Comparison of ENCODE assay signal across 9 cellular contexts in the genomic region with DNA sequence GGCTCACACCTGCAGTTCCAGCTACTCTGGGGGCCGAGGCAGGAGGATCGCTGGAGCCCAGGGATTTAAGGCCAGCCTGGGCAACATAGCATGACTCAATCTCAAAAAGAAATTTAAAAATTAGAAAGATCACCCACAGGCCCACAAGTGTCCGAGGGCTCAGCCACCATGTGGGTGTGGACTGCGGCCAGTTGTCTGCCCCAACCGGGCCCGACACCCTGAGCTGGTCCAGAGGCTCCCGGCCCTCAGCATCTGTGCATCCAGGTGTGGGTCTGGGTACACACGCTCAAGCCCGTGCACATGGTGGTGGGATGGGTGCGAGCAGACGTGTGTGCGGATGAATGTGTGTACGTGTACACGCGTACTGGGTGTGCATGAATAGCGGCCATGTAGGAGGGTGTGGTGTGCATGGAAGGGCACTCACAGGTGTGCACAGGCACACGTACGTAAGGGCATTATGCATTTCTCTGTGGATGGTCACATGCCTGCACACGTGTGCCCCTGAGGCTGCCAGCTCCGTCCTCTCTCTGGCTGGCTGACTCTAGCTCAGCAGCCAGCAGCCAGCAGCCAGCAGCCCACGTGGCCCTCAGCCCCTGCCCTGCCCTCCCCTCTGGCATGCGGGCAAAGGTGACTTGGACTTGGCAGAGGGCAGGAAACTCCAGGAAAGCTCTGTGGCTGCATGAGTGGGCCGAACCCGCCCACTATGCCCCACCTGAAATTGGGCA. TPM values are rescaled to one million over a fixed set of nuclear protein-coding genes. Genes with fewer than 3 reads are reported as not detected.
DNase-seq lines count a peak whose midpoint lies in the region.
"Had no signal": no experiment of that assay in that cellular context is flagged by ENCODE, and none has a peak within 500 bp of the region (broad histone marks: within the 10 kb centered on the region; RNA-seq: fewer than 3 reads in every experiment).

No MANE protein-coding gene starts in this region.

- DNase-seq in M059J (ENCODE audit: low read depth) (peak; percentile 54), cerebellar cortex (ENCODE audit: low spot score) (peak; percentile 49), left kidney (ENCODE audit: low read depth, low spot score) (peak; percentile 64), superior temporal gyrus (ENCODE audit: extremely low spot score) (peak; percentile 72), NCI-H2029 (lab: John Stamatoyannopoulos, UW) (no peak), NCI-H69 (lab: John Stamatoyannopoulos, UW) (no peak), EL (no peak)
- DNase-seq in stimulated activated CD4-positive, alpha-beta T cell treated with anti-CD3 and anti-CD28 coated beads, Interleukin-15, amount 100 ng/mL, for 24 hours: no peak
- DNase-seq: NCI-H1436 had no signal

RNA-seq across cellular contexts. Expression of a gene that starts 23.3 kb away (rescaled TPM):
- 6.3 and 15.8 TPM in 2 replicates for total RNA-seq in M059J (2014; rRNA removed; shearing (Covaris generic))

RNA-seq across cellular contexts. Expression of a gene that starts 35.8 kb away (rescaled TPM):
- 0.15 and 0.44 TPM in 2 replicates for total RNA-seq in M059J (2014; rRNA removed; shearing (Covaris generic))

RNA-seq across cellular contexts. Expression of a gene that starts 44.0 kb away (rescaled TPM):
- 28.4 and 39.2 TPM in 2 replicates for total RNA-seq in M059J (2014; rRNA removed; shearing (Covaris generic))

Comparison
In these comparisons a context has a peak if more than half of its experiments do, and no peak if none do; other contexts are left out.
1. DNase-seq: peak in M059J (single experiment), cerebellar cortex (single experiment), left kidney (single experiment) and superior temporal gyrus (single experiment); none in stimulated activated CD4-positive, alpha-beta T cell treated with anti-CD3 and anti-CD28 coated beads, Interleukin-15, amount 100 ng/mL, for 24 hours (single experiment), NCI-H2029 (single experiment), NCI-H69 (single experiment) and EL (single experiment).